In genomic region chr17:43674394-43674793, GRCh38 we compare ENCODE assay signal across 2 cellular contexts.
TF ChIP-seq lines count a peak whose summit lies in the region.

No MANE protein-coding gene starts in this region.

TF ChIP-seq in HepG2, 621 proteins besides CTCF, POLR2A, EP300 and RAD21 (continues in another document):
- TF ChIP-seq PREB (CRISPR knock-in tag; IDR thresholded peaks at IDR 0.05) (no peak), CEBPG (CRISPR knock-in tag; IDR thresholded peaks at IDR 0.05) (peak; percentile 56), FOXO4 (CRISPR knock-in tag; conservative IDR thresholded peaks at IDR 0.05) (0 out of 2 replicates have a peak, but pooled peaks have one; percentile 70), NFAT5 (CRISPR knock-in tag; IDR thresholded peaks at IDR 0.05) (no peak), GTF3A (CRISPR knock-in tag; conservative IDR thresholded peaks at IDR 0.05) (0 out of 2 replicates have a peak, but pooled peaks have one; percentile 6), TOPORS (CRISPR knock-in tag; IDR thresholded peaks at IDR 0.05) (no peak), HES4 (CRISPR knock-in tag; IDR thresholded peaks at IDR 0.05; ENCODE audit: borderline replicate concordance) (no peak), ZNF770 (CRISPR knock-in tag; IDR thresholded peaks at IDR 0.05) (peak; percentile 97), RBFOX2 (IDR thresholded peaks at IDR 0.05; ENCODE audit: low read depth, low read length) (no peak), CEBPB (IDR thresholded peaks at IDR 0.05; ENCODE audit: borderline replicate concordance, low read depth, low read length) (peak; percentile 26; the same call in 1 of the 2 replicates), RFX5 (IDR thresholded peaks at IDR 0.05; ENCODE audit: low read depth, low read length) (no peak), NR2F6 (IDR thresholded peaks at IDR 0.05) (no peak), NR2F6 (CRISPR knock-in tag; IDR thresholded peaks at IDR 0.05) (0 out of 2 replicates have a peak, but pooled peaks have one; percentile 34), ZFY (CRISPR knock-in tag; IDR thresholded peaks at IDR 0.05) (0 out of 2 replicates have a peak, but pooled peaks have one; percentile 1), ZNF224 (CRISPR knock-in tag; IDR thresholded peaks at IDR 0.05) (no peak)

TF ChIP-seq in H1, 55 proteins besides CTCF, POLR2A, EP300 and RAD21:
- no peak for TF ChIP-seq SP2 (IDR thresholded peaks at IDR 0.05; ENCODE audit: low read length)
- no peak for TF ChIP-seq FOSL1 (IDR thresholded peaks at IDR 0.05; ENCODE audit: insufficient read depth, low read depth, low read length)
- TF ChIP-seq SIX5 (IDR thresholded peaks at IDR 0.05; ENCODE audit: low read depth, low read length), result no peak
- TF ChIP-seq NRF1 (IDR thresholded peaks at IDR 0.05; ENCODE audit: low read depth, low read length), result no peak
- TF ChIP-seq HDAC2 (IDR thresholded peaks at IDR 0.05; ENCODE audit: borderline replicate concordance in 1 of 2, low read depth in 2 of 2, low read length in 2 of 2), result no peak
- TF ChIP-seq BACH1 (IDR thresholded peaks at IDR 0.05; ENCODE audit: low read length), result no peak
- TF ChIP-seq ZNF274 (IDR thresholded peaks at IDR 0.05; ENCODE audit: borderline replicate concordance, extremely low read depth, low read length), result no peak
- no peak for TF ChIP-seq CBX8 (IDR thresholded peaks at IDR 0.05; ENCODE audit: borderline replicate concordance, low read depth, low read length)
